In genomic region chrX:133783273-133783672, GRCh38 we compare ENCODE assay signal across 1 cellular context.
TF ChIP-seq lines count a peak whose summit lies in the region.

No MANE protein-coding gene starts in this region.

TF ChIP-seq in HepG2, 621 proteins besides CTCF, POLR2A, EP300 and RAD21 (continued from another document):
- TF ChIP-seq ZBTB4 (CRISPR knock-in tag; IDR thresholded peaks at IDR 0.05; ENCODE audit: borderline replicate concordance) (no peak), GLMP (CRISPR knock-in tag; IDR thresholded peaks at IDR 0.05; ENCODE audit: borderline replicate concordance) (no peak), ZNF512B (CRISPR knock-in tag; IDR thresholded peaks at IDR 0.05; ENCODE audit: borderline replicate concordance) (no peak), ZNF816 (CRISPR knock-in tag; IDR thresholded peaks at IDR 0.05; ENCODE audit: borderline replicate concordance) (no peak)
